10 cellular contexts compared by ENCODE assay signal in genomic region chr7:95045236-95045923, GRCh38.
DNase-seq lines count a peak whose midpoint lies in the region; ATAC-seq and TF ChIP-seq lines count a peak whose summit lies in the region.
"Had no signal": no experiment of that assay in that cellular context is flagged by ENCODE, and none has a peak within 500 bp of the region (broad histone marks: within the 10 kb centered on the region; RNA-seq: fewer than 3 reads in every experiment).

No MANE protein-coding gene starts in this region.

- H3K36me3 ChIP-seq in Caco-2 (ENCODE audit: control insufficient read depth, insufficient read depth, low read length) (no peaks in the 10 kb centered on the region), WERI-Rb-1 (no peaks in the 10 kb centered on the region), lower lobe of right lung (no peaks in the 10 kb centered on the region)

- CTCF ChIA-PET in Caco-2 (lab: Charles Lee), result no interaction called here
- CTCF ChIA-PET in activated CD4-positive, alpha-beta T cell treated with anti-CD3 and anti-CD28 coated beads for 36 hours (lab: Charles Lee), result no interaction called here

- H3K27ac ChIP-seq in WERI-Rb-1 (no peak overlapping the region), lower lobe of right lung (no peak overlapping the region)

- H3K36me3 Mint-ChIP-seq in Caco-2 (ENCODE audit: insufficient read depth, unreplicated experiment), result no peaks in the 10 kb centered on the region
- H3K36me3 Mint-ChIP-seq in activated CD4-positive, alpha-beta T cell treated with anti-CD3 and anti-CD28 coated beads for 36 hours (ENCODE audit: low read depth), result no peaks in the 10 kb centered on the region
- H3K36me3 Mint-ChIP-seq: IgD-negative memory B cell had no signal

- intact Hi-C loops in Caco-2 (cut with micrococcal nuclease; ENCODE audit: unreplicated experiment) (loop anchor here (1.0 to 10.0 kb wide), 5 partner anchors 138 to 758 kb away; partner anchors contain the start of genes PPP1R9A and SGCE), lower lobe of right lung (cut with DNase I) (no loop called here)
- intact Hi-C loops in activated CD4-positive, alpha-beta T cell treated with anti-CD3 and anti-CD28 coated beads for 36 hours (cut with DNase I, micrococcal nuclease), result no loop called here

- POLR2A ChIA-PET in Caco-2 (lab: Charles Lee), result no interaction called here
- POLR2A ChIA-PET in activated CD4-positive, alpha-beta T cell treated with anti-CD3 and anti-CD28 coated beads for 36 hours (lab: Charles Lee), result no interaction called here

- no peak overlapping the region for H3K4me3 Mint-ChIP-seq in Caco-2 (ENCODE audit: unreplicated experiment)
- no peak overlapping the region for H3K4me3 Mint-ChIP-seq in activated CD4-positive, alpha-beta T cell treated with anti-CD3 and anti-CD28 coated beads for 36 hours
- H3K4me3 Mint-ChIP-seq: IgD-negative memory B cell had no signal

- BruUV-seq in Caco-2 (replicated peaks; lab: Mats Ljungman, UMichigan), result no TSS peak

- H3K27me3 ChIP-seq in Caco-2 (replicated peaks; ENCODE audit: control insufficient read depth, insufficient read depth, low read length), result no peaks in the 10 kb centered on the region
- no peaks in the 10 kb centered on the region for H3K27me3 ChIP-seq in WERI-Rb-1 (ENCODE audit: insufficient read depth, low read depth, severe bottlenecking)
- H3K27me3 ChIP-seq in lower lobe of right lung (ENCODE audit: low read depth), result no peaks in the 10 kb centered on the region

- peak; percentile 63 for DNase-seq in Caco-2
- DNase-seq in HT1080 (ENCODE audit: low read depth), result peak; percentile 48
- DNase-seq in WERI-Rb-1, result peak; percentile 40
- no peak for DNase-seq in lower lobe of right lung
- no peak for DNase-seq in stimulated activated CD4-positive, alpha-beta T cell treated with anti-CD3 and anti-CD28 coated beads, Interleukin-4, amount 100 ng/mL, for 4 hours
- no peak for DNase-seq in hepatic stellate cell (ENCODE audit: low spot score)
- DNase-seq in activated CD4-positive, alpha-beta T cell treated with anti-CD3 and anti-CD28 coated beads for 36 hours, result no peak
- DNase-seq: stimulated activated CD4-positive, alpha-beta T cell treated with anti-CD3 and anti-CD28 coated beads, Interleukin-15, amount 100 ng/mL, for 24 hours had no signal

- no peaks in the 10 kb centered on the region for H3K9me3 Mint-ChIP-seq in Caco-2 (ENCODE audit: unreplicated experiment)
- H3K9me3 Mint-ChIP-seq in activated CD4-positive, alpha-beta T cell treated with anti-CD3 and anti-CD28 coated beads for 36 hours (ENCODE audit: low read depth), result no peaks in the 10 kb centered on the region
- H3K9me3 Mint-ChIP-seq: IgD-negative memory B cell had no signal

- H3K4me1 ChIP-seq in Caco-2, result peaks cover 5% of the 10 kb centered on the region; the same call in 1 of the 2 replicates
- H3K4me1 ChIP-seq in lower lobe of right lung, result no peaks in the 10 kb centered on the region

- H3K4me1 Mint-ChIP-seq in Caco-2 (ENCODE audit: low read depth, unreplicated experiment), result no peaks in the 10 kb centered on the region
- H3K4me1 Mint-ChIP-seq in activated CD4-positive, alpha-beta T cell treated with anti-CD3 and anti-CD28 coated beads for 36 hours, result no peaks in the 10 kb centered on the region

- TF ChIP-seq CTCF in Caco-2 (IDR thresholded peaks at IDR 0.05; ENCODE audit: insufficient read depth in 1 of 2, low read depth in 1 of 2, low read length in 1 of 2, severe bottlenecking in 1 of 2, unreplicated experiment in 1 of 2) (peak; percentile 17 to 59), WERI-Rb-1 (IDR thresholded peaks at IDR 0.05; ENCODE audit: low read depth, low read length) (peak; percentile 37; the same call in 1 of the 2 replicates), lower lobe of right lung (IDR thresholded peaks at IDR 0.05) (peak; percentile 13)

- ATAC-seq in lower lobe of right lung, result peak; percentile 53 to 75
- ATAC-seq in activated CD4-positive, alpha-beta T cell treated with anti-CD3 and anti-CD28 coated beads for 36 hours, result no peak
- ATAC-seq in HG02970 (IDR thresholded peaks at IDR 0.05; ENCODE audit: low FRiP score, unreplicated experiment), result no peak

- no peaks in the 10 kb centered on the region for H3K27me3 Mint-ChIP-seq in Caco-2 (ENCODE audit: insufficient read depth, unreplicated experiment)
- H3K27me3 Mint-ChIP-seq in activated CD4-positive, alpha-beta T cell treated with anti-CD3 and anti-CD28 coated beads for 36 hours, result peaks cover 2% of the 10 kb centered on the region

- no peak overlapping the region for H3K27ac Mint-ChIP-seq in Caco-2 (ENCODE audit: unreplicated experiment)
- H3K27ac Mint-ChIP-seq in activated CD4-positive, alpha-beta T cell treated with anti-CD3 and anti-CD28 coated beads for 36 hours, result no peak overlapping the region
- H3K27ac Mint-ChIP-seq: IgD-negative memory B cell had no signal

- H3K4me3 ChIP-seq in Caco-2 (ENCODE audit: low read depth, low read length) (no peak overlapping the region), WERI-Rb-1 (ENCODE audit: low read depth, low read length) (no peak overlapping the region), lower lobe of right lung (no peak overlapping the region)

- H3K9me3 ChIP-seq in Caco-2, result no peaks in the 10 kb centered on the region
- no peaks in the 10 kb centered on the region for H3K9me3 ChIP-seq in WERI-Rb-1 (ENCODE audit: severe bottlenecking)
- no peaks in the 10 kb centered on the region for H3K9me3 ChIP-seq in lower lobe of right lung

Comparison
In these comparisons a context has a peak if more than half of its experiments do, and no peak if none do; other contexts are left out.
1. DNase-seq: peak in Caco-2 (2 of 2), HT1080 (single experiment) and WERI-Rb-1 (single experiment); none in lower lobe of right lung (single experiment), stimulated activated CD4-positive, alpha-beta T cell treated with anti-CD3 and anti-CD28 coated beads, Interleukin-4, amount 100 ng/mL, for 4 hours (0 of 2), hepatic stellate cell (single experiment) and activated CD4-positive, alpha-beta T cell treated with anti-CD3 and anti-CD28 coated beads for 36 hours (single experiment).
2. ATAC-seq: peak in lower lobe of right lung (2 of 2); none in activated CD4-positive, alpha-beta T cell treated with anti-CD3 and anti-CD28 coated beads for 36 hours (single experiment) and HG02970 (single experiment).
3. Peak in every context shown above with its lines, with median percentiles within 50 percentile points of each other: CTCF ChIP-seq.